ENCODE assay signal across 3 cellular contexts in the genomic region with DNA sequence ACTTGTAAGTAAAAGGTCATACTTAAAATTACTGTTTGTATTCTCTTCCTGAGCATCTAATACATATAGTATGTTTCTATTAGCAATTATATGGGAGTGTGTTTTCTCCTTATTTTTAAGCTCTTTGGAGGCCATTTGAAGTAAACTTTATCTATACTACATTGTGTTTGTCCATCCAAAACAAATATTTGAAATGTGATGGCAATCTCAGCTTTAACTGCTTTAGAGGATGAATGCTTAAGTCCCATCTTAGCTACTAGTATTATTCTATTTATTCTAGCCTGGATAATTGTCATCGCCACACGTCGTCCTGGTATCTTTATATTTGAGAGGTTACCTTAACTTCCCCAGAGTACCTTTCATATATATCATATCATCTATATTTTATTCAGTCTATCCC.
"Had no signal": no experiment of that assay in that cellular context is flagged by ENCODE, and none has a peak within 500 bp of the region (broad histone marks: within the 10 kb centered on the region; RNA-seq: fewer than 3 reads in every experiment).

No MANE protein-coding gene starts in this region.

- H3K4me3 ChIP-seq: GM12878 had no signal

- DNase-seq: GDM1, GF-D8 had no signal
